9 cellular contexts compared by ENCODE assay signal in the genomic region with DNA sequence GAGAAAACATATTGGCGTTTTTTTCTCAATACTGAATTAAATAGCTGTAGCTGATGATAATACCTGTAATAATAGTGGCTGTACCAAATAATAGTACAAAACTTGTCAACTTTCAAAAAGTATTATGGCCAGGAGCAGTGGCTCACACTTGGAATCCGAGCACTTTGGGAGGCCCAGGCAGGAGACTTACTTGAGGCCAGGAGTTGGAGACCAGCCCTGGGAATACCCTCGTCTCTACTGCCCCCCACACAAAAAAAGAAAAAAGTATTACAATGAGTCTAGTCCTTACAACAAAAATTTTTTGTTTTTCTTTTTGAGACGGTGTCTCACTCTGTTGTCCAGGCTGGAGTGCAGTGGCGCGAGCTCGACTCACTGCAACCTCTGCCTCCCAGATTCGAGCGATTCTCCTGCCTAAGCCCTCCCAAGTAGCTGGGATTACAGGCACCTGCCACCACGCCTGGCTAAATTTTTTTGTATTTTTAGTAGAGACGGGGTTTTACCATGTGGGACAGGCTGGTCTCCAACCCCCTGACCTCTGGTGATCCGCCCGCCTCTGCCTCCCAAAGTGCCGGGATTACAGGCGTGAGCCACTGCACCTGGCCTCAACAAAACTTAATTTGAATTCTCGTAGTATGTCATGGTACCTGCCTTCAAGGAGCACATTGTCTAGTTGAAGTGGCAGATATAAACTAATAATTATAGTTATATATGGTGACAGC. TPM values are rescaled to one million over a fixed set of nuclear protein-coding genes. Genes with fewer than 3 reads are reported as not detected.
DNase-seq lines count a peak whose midpoint lies in the region; ATAC-seq, FAIRE-seq and TF ChIP-seq lines count a peak whose summit lies in the region.
"Had no signal": no experiment of that assay in that cellular context is flagged by ENCODE, and none has a peak within 500 bp of the region (broad histone marks: within the 10 kb centered on the region; RNA-seq: fewer than 3 reads in every experiment).

No MANE protein-coding gene starts in this region.

- TF ChIP-seq POLR2A in K562 (conservative IDR thresholded peaks at IDR 0.05) (no peak), GM12891 (IDR thresholded peaks at IDR 0.05; ENCODE audit: low read depth, low read length) (no peak)

- DNase-seq in A673 (ENCODE audit: low spot score): peak; percentile 13
- DNase-seq in HL-60 (ENCODE audit: low read depth in 1 of 2, low spot score in 1 of 2): no peak
- DNase-seq in K562 (ENCODE audit: extremely low read depth in 1 of 4, low spot score in 3 of 4): peak in 1 of 4 experiments; percentile 30
- no peak for DNase-seq in GM12891 (ENCODE audit: insufficient read length, low spot score)
- no peak for DNase-seq in NCI-H526 (lab: John Stamatoyannopoulos, UW)
- no peak for DNase-seq in caudate nucleus (lab: John Stamatoyannopoulos, UW)
- DNase-seq: activated gamma-delta T cell treated with Interleukin-2 at 50 U/mL for 16 hours had no signal

- H4K20me1 ChIP-seq in K562 (replicated peaks; ENCODE audit: control insufficient read depth, insufficient read depth, low read length): no peaks in the 10 kb centered on the region

- peak overlapping the region; percentile 91 for H3K4me3 ChIP-seq in A673 (ENCODE audit: low read depth, low read length, poor library complexity, severe bottlenecking)
- H3K4me3 ChIP-seq in HL-60 (replicated peaks; ENCODE audit: insufficient read depth, low read length): peak overlapping the region; percentile 64
- peak overlapping the region; percentile 84 for H3K4me3 ChIP-seq in K562
- H3K4me3 ChIP-seq in mucosa of rectum (ENCODE audit: low read length in 2 of 2): peak overlapping the region in 1 of 2 donors; percentile 91

- no peak for TF ChIP-seq EP300 in K562 (IDR thresholded peaks at IDR 0.05; ENCODE audit: low read length)

- peaks cover 91% of the 10 kb centered on the region for H3K79me2 ChIP-seq in K562 (ENCODE audit: control insufficient read depth, insufficient read depth, low read length)

- POLR2A ChIA-PET in A673 (lab: Charles Lee; ENCODE audit: low non-redundant PET): no interaction called here
- POLR2A ChIA-PET in K562 (lab: Yijun Ruan, JAX): interaction anchor here (0.6 to 2.3 kb wide), 4 partner anchors 8 to 171 kb away, joined by 3 to 9 read pairs (median 4); no protein-coding TSS in a partner anchor

- TF ChIP-seq RAD21 in K562 (CRISPR knock-in tag; conservative IDR thresholded peaks at IDR 0.05 in 1 of 2, IDR thresholded peaks at IDR 0.05 in 1 of 2): no peak

- CTCF ChIA-PET in A673 (lab: Charles Lee): no interaction called here
- CTCF ChIA-PET in K562 (lab: Yijun Ruan, JAX; ENCODE audit: low intra/inter-chr PET ratio): no interaction called here

- FAIRE-seq in K562 (lab: Jason Lieb, UNC): no peak
- no peak for FAIRE-seq in GM12891 (lab: Jason Lieb, UNC)

- BruUV-seq in A673 (replicated peaks; lab: Mats Ljungman, UMichigan): no TSS peak
- no TSS peak for BruUV-seq in K562 (replicated peaks; lab: Mats Ljungman, UMichigan)

- no peaks in the 10 kb centered on the region for H3K9me1 ChIP-seq in K562 (ENCODE audit: control insufficient read depth, insufficient read depth, low read length)

- peaks cover 57% of the 10 kb centered on the region for H3K36me3 ChIP-seq in A673 (ENCODE audit: insufficient read depth, low read length, poor library complexity, severe bottlenecking)
- H3K36me3 ChIP-seq in K562 (ENCODE audit: control insufficient read depth, insufficient read depth, low read length): peaks cover 64% of the 10 kb centered on the region
- H3K36me3 ChIP-seq in mucosa of rectum (ENCODE audit: control insufficient read depth in 2 of 2, insufficient read depth in 2 of 2, low read length in 2 of 2): peaks cover 29 to 34% of the 10 kb centered on the region in 2 donors

- H3K9ac ChIP-seq in K562 (ENCODE audit: insufficient read depth in 1 of 2, low read depth in 2 of 2, low read length in 2 of 2) (peak overlapping the region; percentile 99 to 100), mucosa of rectum (ENCODE audit: low read depth in 1 of 2, low read length in 2 of 2) (peak overlapping the region; percentile 87 to 92)

- H3K4me2 ChIP-seq in K562 (ENCODE audit: insufficient read depth, low read length): peak overlapping the region; percentile 96

- intact Hi-C loops in A673 (cut with micrococcal nuclease; ENCODE audit: unreplicated experiment): loop anchor here (10.0 kb wide), 1 partner anchor 128 kb away; no protein-coding TSS in a partner anchor
- intact Hi-C loops in K562 (cut with micrococcal nuclease): no loop called here

- in situ Hi-C loops in K562 (cut with MboI): no loop called here

- TF ChIP-seq CTCF in A673 (conservative IDR thresholded peaks at IDR 0.05; ENCODE audit: low read depth, low read length) (no peak), HL-60 (IDR thresholded peaks at IDR 0.05; ENCODE audit: insufficient read depth, low read length) (no peak), K562 (IDR thresholded peaks at IDR 0.05 in 2 of 3, conservative IDR thresholded peaks at IDR 0.05 in 1 of 3; ENCODE audit: insufficient read depth in 2 of 3, low read depth in 1 of 3, low read length in 3 of 3) (no peak)

- 64% methylated on average over 16 of the region's 16 CpGs for WGBS in K562 (ENCODE audit: insufficient coverage, low coverage, missing lambda C conversion rate)

- H2AFZ ChIP-seq in K562 (ENCODE audit: low read depth, low read length): no peak overlapping the region

- H3K27me3 ChIP-seq in A673 (replicated peaks; ENCODE audit: insufficient read depth, low read depth, low read length, poor library complexity): no peaks in the 10 kb centered on the region
- H3K27me3 ChIP-seq in HL-60 (ENCODE audit: insufficient read depth, poor library complexity, severe bottlenecking): no peaks in the 10 kb centered on the region
- no peaks in the 10 kb centered on the region for H3K27me3 ChIP-seq in K562 (ENCODE audit: control insufficient read depth in 2 of 2, insufficient read depth in 2 of 2, low read length in 2 of 2)
- H3K27me3 ChIP-seq in mucosa of rectum (ENCODE audit: control insufficient read depth in 2 of 2, insufficient read depth in 2 of 2, low read length in 2 of 2): no peaks in the 10 kb centered on the region

- H3K27ac ChIP-seq in A673 (ENCODE audit: low read depth, low read length, poor library complexity, severe bottlenecking) (peak overlapping the region; percentile 99), HL-60 (replicated peaks) (peak overlapping the region; percentile 99), K562 (ENCODE audit: extremely low read depth, low read depth, low read length) (peak overlapping the region; percentile 100; the same call in 2 of the 3 replicates), mucosa of rectum (ENCODE audit: low read depth in 2 of 2, low read length in 2 of 2) (no peak overlapping the region), caudate nucleus (ENCODE audit: low read depth, low read length) (no peak overlapping the region)

- H3K9me3 ChIP-seq in A673 (ENCODE audit: low read depth, low read length, poor library complexity, severe bottlenecking) (no peaks in the 10 kb centered on the region), K562 (replicated peaks; ENCODE audit: control insufficient read depth, insufficient read depth, low read depth, low read length) (no peaks in the 10 kb centered on the region), mucosa of rectum (ENCODE audit: control insufficient read depth in 2 of 2, low read length in 2 of 2) (no peaks in the 10 kb centered on the region)

- ATAC-seq in K562: no peak
- ATAC-seq in HG02678 (IDR thresholded peaks at IDR 0.05; ENCODE audit: unreplicated experiment): no peak

- H3K4me1 ChIP-seq in A673 (ENCODE audit: insufficient read depth, low read length, poor library complexity, severe bottlenecking) (peaks cover 28% of the 10 kb centered on the region), K562 (replicated peaks in 1 of 2; ENCODE audit: control insufficient read depth in 2 of 2, insufficient read depth in 2 of 2, low read length in 2 of 2) (peaks cover 18 to 22% of the 10 kb centered on the region in 2 experiments; a peak in 4 of 5 replicates), mucosa of rectum (ENCODE audit: control insufficient read depth in 2 of 2, insufficient read depth in 2 of 2, low read length in 2 of 2) (peaks cover 12 to 23% of the 10 kb centered on the region in 2 donors)

RNA-seq across cellular contexts. Expression of a gene that starts 1.4 kb away (rescaled TPM):
- total RNA-seq in A673 (2021) (496 and 513 TPM in 2 replicates), K562 (2014; rRNA removed) (185 and 228 TPM in 2 replicates), K562 (2014; rRNA removed; fragmentation: Illumina TruSeq; extraction: Trizol) (321 and 363 TPM in 2 replicates), K562 (2015; rRNA removed; fragmentation: Illumina TruSeq; extraction: Trizol) (245 and 259 TPM in 2 replicates), K562 (2021) (387 and 409 TPM in 2 replicates)
- total RNA-seq in K562 (2011; cell fraction: chromatin; rRNA removed; ENCODE audit: low replicate concordance): 328 and 440 TPM in 2 replicates
- total RNA-seq in K562 (2011; cell fraction: nucleolus; rRNA removed): 128 and 154 TPM in 2 replicates
- total RNA-seq in K562 (2011; cell fraction: nucleoplasm; rRNA removed): 199 and 220 TPM in 2 replicates
- polyA plus RNA-seq in K562 (2011; rRNA removed) (193 and 262 TPM in 2 replicates), K562 (2014; fragmentation: Illumina TruSeq; extraction: Trizol) (293 and 326 TPM in 2 replicates), K562 (2014; fragmentation: Nextera tagmentation; extraction: Ambion mirVana) (100 to 1,000 TPM; 248 to 285 TPM), K562 (2014; rRNA removed) (247 and 254 TPM in 2 replicates)
- 92.5 and 178 TPM in 2 replicates for polyA plus RNA-seq in K562 (2011; cell fraction: cytosol; rRNA removed)
- 133 and 195 TPM in 2 replicates for polyA plus RNA-seq in K562 (2011; cell fraction: nucleus; rRNA removed)
- polyA plus RNA-seq in K562 (2012): 259 and 329 TPM in 2 replicates
- polyA minus RNA-seq in K562 (2011; rRNA and poly(A)+ RNA removed): 391 and 487 TPM in 2 replicates
- polyA minus RNA-seq in K562 (2011; cell fraction: cytosol; rRNA and poly(A)+ RNA removed): 178 and 220 TPM in 2 replicates
- polyA minus RNA-seq in K562 (2011; cell fraction: nucleus; rRNA and poly(A)+ RNA removed): 63.1 and 166 TPM in 2 replicates
- polyA plus RNA-seq in GM12891 (2012; ENCODE audit: low read depth, missing spikeins): 202 TPM

RNA-seq across cellular contexts. Expression of a gene that starts 2.1 kb away (rescaled TPM):
- 70.6 and 72.1 TPM in 2 replicates for total RNA-seq in A673 (2021)
- 58.9 and 105 TPM in 2 replicates for total RNA-seq in K562 (2011; cell fraction: chromatin; rRNA removed; ENCODE audit: low replicate concordance)
- total RNA-seq in K562 (2011; cell fraction: nucleolus; rRNA removed): 34.9 and 36.2 TPM in 2 replicates
- 58.9 and 112 TPM in 2 replicates for total RNA-seq in K562 (2011; cell fraction: nucleoplasm; rRNA removed)
- 57.8 and 59.0 TPM in 2 replicates for total RNA-seq in K562 (2014; rRNA removed)
- total RNA-seq in K562 (2014; rRNA removed; fragmentation: Illumina TruSeq; extraction: Trizol): 110 and 130 TPM in 2 replicates
- 104 and 107 TPM in 2 replicates for total RNA-seq in K562 (2015; rRNA removed; fragmentation: Illumina TruSeq; extraction: Trizol)
- 54.8 and 65.0 TPM in 2 replicates for total RNA-seq in K562 (2021)
- 86.5 and 114 TPM in 2 replicates for polyA plus RNA-seq in K562 (2011; rRNA removed)
- polyA plus RNA-seq in K562 (2011; cell fraction: cytosol; rRNA removed): 29.5 and 65.1 TPM in 2 replicates
- polyA plus RNA-seq in K562 (2011; cell fraction: nucleus; rRNA removed): 23.2 and 42.5 TPM in 2 replicates
- polyA plus RNA-seq in K562 (2012): 63.5 and 115 TPM in 2 replicates
- 104 TPM in 2 replicates for polyA plus RNA-seq in K562 (2014; fragmentation: Illumina TruSeq; extraction: Trizol)
- 100 to 1,000 TPM; 188 to 230 TPM for polyA plus RNA-seq in K562 (2014; fragmentation: Nextera tagmentation; extraction: Ambion mirVana)
- polyA plus RNA-seq in K562 (2014; rRNA removed): 104 and 133 TPM in 2 replicates
- polyA minus RNA-seq in K562 (2011; rRNA and poly(A)+ RNA removed): 77.0 and 79.3 TPM in 2 replicates
- polyA minus RNA-seq in K562 (2011; cell fraction: cytosol; rRNA and poly(A)+ RNA removed): 10.2 and 15.9 TPM in 2 replicates
- 8.2 and 15.6 TPM in 2 replicates for polyA minus RNA-seq in K562 (2011; cell fraction: nucleus; rRNA and poly(A)+ RNA removed)
- 115 TPM for polyA plus RNA-seq in GM12891 (2012; ENCODE audit: low read depth, missing spikeins)

RNA-seq across cellular contexts. Expression of a gene that starts 50.2 kb away (rescaled TPM):
- total RNA-seq in A673 (2021): 0.71 TPM in 1 of 2 replicates, not detected in the other
- total RNA-seq in K562 (2011; cell fraction: chromatin; rRNA removed; ENCODE audit: low replicate concordance): 2.1 and 2.4 TPM in 2 replicates
- total RNA-seq in K562 (2011; cell fraction: nucleolus; rRNA removed): 1.7 and 1.8 TPM in 2 replicates
- 1.2 and 1.5 TPM in 2 replicates for total RNA-seq in K562 (2011; cell fraction: nucleoplasm; rRNA removed)
- 0.86 and 1.1 TPM in 2 replicates for total RNA-seq in K562 (2014; rRNA removed)
- 0.83 and 0.91 TPM in 2 replicates for total RNA-seq in K562 (2014; rRNA removed; fragmentation: Illumina TruSeq; extraction: Trizol)
- total RNA-seq in K562 (2015; rRNA removed; fragmentation: Illumina TruSeq; extraction: Trizol): 0.87 and 1.1 TPM in 2 replicates
- total RNA-seq in K562 (2021): 0.62 and 0.87 TPM in 2 replicates
- 0.43 and 0.98 TPM in 2 replicates for polyA plus RNA-seq in K562 (2011; rRNA removed)
- 0.16 and 0.22 TPM in 2 replicates for polyA plus RNA-seq in K562 (2011; cell fraction: cytosol; rRNA removed)
- 0.37 and 0.92 TPM in 2 replicates for polyA plus RNA-seq in K562 (2011; cell fraction: nucleus; rRNA removed)
- polyA plus RNA-seq in K562 (2012): 0.26 and 0.47 TPM in 2 replicates
- 0.84 and 1.1 TPM in 2 replicates for polyA plus RNA-seq in K562 (2014; fragmentation: Illumina TruSeq; extraction: Trizol)
- under 1 TPM; 0.49 to 0.74 TPM for polyA plus RNA-seq in K562 (2014; fragmentation: Nextera tagmentation; extraction: Ambion mirVana)
- polyA plus RNA-seq in K562 (2014; rRNA removed): 0.88 and 1.1 TPM in 2 replicates
- polyA minus RNA-seq in K562 (2011; rRNA and poly(A)+ RNA removed): 1.2 and 1.3 TPM in 2 replicates
- polyA minus RNA-seq in K562 (2011; cell fraction: cytosol; rRNA and poly(A)+ RNA removed): 0.73 and 0.76 TPM in 2 replicates
- polyA minus RNA-seq in K562 (2011; cell fraction: nucleus; rRNA and poly(A)+ RNA removed): 0.22 and 0.54 TPM in 2 replicates
- polyA plus RNA-seq in GM12891 (2012; ENCODE audit: low read depth, missing spikeins): not detected

Comparison
In these comparisons a context has a peak if more than half of its experiments do, and no peak if none do; other contexts are left out.
1. H3K27ac ChIP-seq: peak in A673 (single experiment), HL-60 (single experiment) and K562 (single experiment); none in mucosa of rectum (0 of 2) and caudate nucleus (single experiment).